Comparison of ENCODE assay signal across 1 cellular context in the genomic region with DNA sequence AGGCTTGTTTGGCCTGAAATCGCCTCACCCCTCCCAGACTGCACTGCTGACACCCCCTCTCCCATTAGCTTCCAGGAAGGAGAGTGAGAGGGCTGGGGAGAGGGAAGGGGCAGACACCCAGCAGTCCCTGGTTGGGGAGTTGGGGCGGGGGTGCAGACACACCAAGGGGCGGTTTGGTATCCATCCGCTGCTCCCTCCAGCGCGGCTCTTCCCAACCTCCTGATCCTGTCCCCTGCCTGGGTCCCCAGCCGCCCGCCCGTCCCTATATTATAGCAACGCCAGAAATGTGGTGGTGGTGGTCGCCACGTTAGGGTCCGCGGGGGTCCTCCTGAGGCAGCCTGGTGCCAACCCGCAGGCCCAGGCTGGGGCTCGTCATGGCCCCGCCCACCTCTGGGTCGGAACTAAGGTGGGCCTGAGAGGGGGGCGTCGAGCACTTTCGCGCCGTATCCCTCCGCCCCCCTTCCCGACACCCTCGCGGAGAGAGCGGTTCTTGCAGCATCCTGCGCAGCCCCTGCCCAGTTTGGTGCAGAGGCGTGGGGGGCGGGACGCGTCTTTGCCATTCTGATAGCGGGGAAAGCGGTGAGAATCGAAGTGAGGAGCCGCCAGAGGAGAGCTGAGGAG.
TF ChIP-seq lines count a peak whose summit lies in the region.

No MANE protein-coding gene starts in this region.

TF ChIP-seq in A549, 52 proteins besides CTCF, POLR2A, EP300 and RAD21 (continued from another document):
- no peak for TF ChIP-seq CHD4 (IDR thresholded peaks at IDR 0.05; ENCODE audit: borderline replicate concordance)
- no peak for TF ChIP-seq CBX8 (IDR thresholded peaks at IDR 0.05)
- no peak for TF ChIP-seq RCOR1 (IDR thresholded peaks at IDR 0.05; ENCODE audit: low read depth, low read length)
- TF ChIP-seq SMC3 (IDR thresholded peaks at IDR 0.05), result no peak
- TF ChIP-seq REST (IDR thresholded peaks at IDR 0.05), result no peak
